In the genomic region with DNA sequence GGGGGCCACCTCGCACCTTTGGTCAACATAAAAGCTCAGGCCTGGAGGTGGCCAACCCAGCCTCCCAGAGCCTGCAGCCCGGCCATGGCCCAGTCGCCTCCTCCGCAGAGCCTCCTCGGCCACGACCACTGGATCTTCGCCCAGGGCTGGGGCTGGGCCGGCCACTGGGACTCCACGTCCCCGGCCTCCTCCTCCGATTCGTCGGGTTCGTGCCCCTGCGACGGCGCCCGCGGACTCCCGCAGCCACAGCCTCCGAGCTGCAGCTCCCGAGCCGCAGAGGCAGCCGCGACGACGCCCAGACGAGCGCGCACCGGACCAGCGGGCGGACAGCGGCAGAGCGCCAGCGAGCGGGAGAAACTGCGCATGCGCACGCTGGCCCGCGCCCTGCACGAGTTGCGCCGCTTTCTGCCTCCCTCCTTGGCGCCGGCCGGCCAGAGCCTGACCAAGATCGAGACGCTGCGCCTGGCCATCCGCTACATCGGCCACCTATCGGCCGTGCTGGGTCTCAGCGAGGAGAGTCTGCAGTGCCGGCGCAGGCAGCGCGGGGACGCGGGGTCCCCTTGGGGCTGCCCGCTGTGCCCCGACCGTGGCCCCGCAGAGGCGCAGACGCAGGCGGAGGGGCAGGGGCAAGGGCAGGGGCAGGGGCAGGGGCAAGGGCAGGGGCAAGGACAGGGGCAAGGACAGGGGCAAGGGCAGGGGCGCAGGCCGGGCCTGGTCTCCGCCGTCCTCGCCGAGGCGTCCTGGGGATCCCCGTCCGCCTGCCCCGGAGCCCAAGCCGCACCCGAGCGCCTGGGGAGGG, we compare ENCODE assay signal across 8 cellular contexts. TPM values are rescaled to one million over a fixed set of nuclear protein-coding genes. Genes with fewer than 3 reads are reported as not detected.
DNase-seq lines count a peak whose midpoint lies in the region; ATAC-seq and TF ChIP-seq lines count a peak whose summit lies in the region.

A gene with protein sequence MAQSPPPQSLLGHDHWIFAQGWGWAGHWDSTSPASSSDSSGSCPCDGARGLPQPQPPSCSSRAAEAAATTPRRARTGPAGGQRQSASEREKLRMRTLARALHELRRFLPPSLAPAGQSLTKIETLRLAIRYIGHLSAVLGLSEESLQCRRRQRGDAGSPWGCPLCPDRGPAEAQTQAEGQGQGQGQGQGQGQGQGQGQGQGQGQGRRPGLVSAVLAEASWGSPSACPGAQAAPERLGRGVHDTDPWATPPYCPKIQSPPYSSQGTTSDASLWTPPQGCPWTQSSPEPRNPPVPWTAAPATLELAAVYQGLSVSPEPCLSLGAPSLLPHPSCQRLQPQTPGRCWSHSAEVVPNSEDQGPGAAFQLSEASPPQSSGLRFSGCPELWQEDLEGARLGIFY (plus strand): TSS at position 59 of the 799 bp plus-strand sequence. CDS start 26 bp downstream, at position 85.

- intact Hi-C loops in mucosa of descending colon (cut with DNase I, micrococcal nuclease): no loop called here

- H3K4me3 ChIP-seq in mucosa of descending colon: no peak within 1 kb of the TSS

- H3K36me3 ChIP-seq in mucosa of descending colon (ENCODE audit: low read depth): no peaks in the 10 kb centered on the region

- peaks cover 27% of the 10 kb centered on the region for H3K4me1 ChIP-seq in mucosa of descending colon (ENCODE audit: low read depth)

- peak; percentile 57 for ATAC-seq in HG02571 (IDR thresholded peaks at IDR 0.05; ENCODE audit: unreplicated experiment)
- ATAC-seq in esophagus mucosa: peak; percentile 37
- ATAC-seq in mucosa of descending colon: peak; percentile 78
- no peak for ATAC-seq in GM19328 (IDR thresholded peaks at IDR 0.05; ENCODE audit: unreplicated experiment)

- peak; percentile 25 for TF ChIP-seq CTCF in mucosa of descending colon (IDR thresholded peaks at IDR 0.05)

- H3K9me3 ChIP-seq in mucosa of descending colon: no peaks in the 10 kb centered on the region

- DNase-seq in DMS153 (lab: John Stamatoyannopoulos, UW) (peak; percentile 5), NCI-H524 treated with DMSO at 0.1 percent for 48 hours (lab: John Stamatoyannopoulos, UW) (peak; percentile 14), activated T-cell treated with anti-CD3 and anti-CD28 coated beads for 24 hours (ENCODE audit: low read depth) (peak; percentile 30), mucosa of descending colon (peak; percentile 82 to 91 (median 88))
- peak; percentile 68 for DNase-seq in stimulated activated CD8-positive, alpha-beta memory T cell treated with anti-CD3 and anti-CD28 coated beads, Interleukin-4, amount 100 ng/mL, for 48 hours

RNA-seq across cellular contexts. Expression of the gene that starts here (rescaled TPM):
- total RNA-seq in esophagus mucosa: 0.40 TPM
- 1 to 10 TPM in 2 of 3 donors, under 1 TPM in 1; 0.79 to 4.7 (median 1.2) TPM for total RNA-seq in mucosa of descending colon

Comparison
In these comparisons a context has a peak if more than half of its experiments do, and no peak if none do; other contexts are left out.
1. Peak in ATAC-seq in esophagus mucosa; RNA of the gene not detected or under 1 TPM.
2. DNase-seq: peak in every context shown above with its lines; median percentile 88 in mucosa of descending colon; 68 in stimulated activated CD8-positive, alpha-beta memory T cell treated with anti-CD3 and anti-CD28 coated beads, Interleukin-4, amount 100 ng/mL, for 48 hours; 30 in activated T-cell treated with anti-CD3 and anti-CD28 coated beads for 24 hours; 14 in NCI-H524 treated with DMSO at 0.1 percent for 48 hours; 5 in DMS153.